6 cellular contexts compared by ENCODE assay signal in the genomic region with DNA sequence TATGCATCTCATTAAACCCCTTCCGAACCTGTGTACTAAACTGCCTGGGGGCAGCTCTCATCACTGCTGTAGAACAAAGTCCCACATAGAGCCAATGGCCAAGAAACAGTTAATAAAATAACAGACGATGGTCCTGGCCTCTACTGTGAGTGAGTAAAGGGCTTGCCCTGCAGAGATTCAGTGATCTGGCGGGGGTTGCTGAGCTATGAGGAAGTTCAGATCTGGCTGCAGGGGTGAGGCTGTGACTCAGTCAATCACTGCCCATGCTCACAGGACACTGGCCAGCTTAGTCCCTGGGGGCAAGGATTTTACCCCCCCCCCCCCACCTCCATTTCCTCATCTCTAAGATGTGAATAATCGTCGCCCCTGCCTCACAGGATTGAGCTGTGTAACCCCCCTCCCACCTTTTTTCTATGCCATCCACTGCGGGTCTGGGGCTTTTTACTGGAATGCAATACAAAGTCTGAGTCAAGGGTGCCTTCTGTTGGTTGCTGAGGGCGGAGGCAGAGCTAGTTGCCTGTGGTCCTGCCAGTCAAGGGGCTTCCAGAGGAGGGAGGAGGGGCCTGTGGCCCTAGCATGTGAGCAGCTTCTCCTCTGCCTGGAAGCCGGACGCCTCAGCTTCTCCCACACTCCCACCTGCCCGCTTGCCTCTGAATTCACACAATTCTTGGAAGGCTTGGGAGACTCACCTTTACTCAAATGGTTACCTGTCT. TPM values are rescaled to one million over a fixed set of nuclear protein-coding genes. Genes with fewer than 3 reads are reported as not detected.
A peak's percentile ranks its signal among the peaks of the same experiment; 100 is the strongest.
DNase-seq lines count a peak whose midpoint lies in the region; ATAC-seq, FAIRE-seq and TF ChIP-seq lines count a peak whose summit lies in the region.
"Not testable (repeated sequence)": the region's sequence is repeated elsewhere in the genome, so short reads cannot be mapped to it uniquely, and the experiment has no call there.

No MANE protein-coding gene starts in this region.

- H3K4me3 ChIP-seq in IMR-90 (ENCODE audit: insufficient read depth, low read depth, low read length); GM12878; lower lobe of right lung; upper lobe of right lung: not testable (repeated sequence)

- H3K4me3 Mint-ChIP-seq in activated B cell treated with CpG ODN at 0.5 μM for 24 hours, result not testable (repeated sequence)

- not testable (repeated sequence) for H2AK9ac ChIP-seq in IMR-90 (replicated peaks; ENCODE audit: low read depth, low read length, poor library complexity)

- not testable (repeated sequence) for H3K79me1 ChIP-seq in IMR-90 (ENCODE audit: low read depth in 1 of 2, low read length in 2 of 2)

- H4K20me1 ChIP-seq in IMR-90 (ENCODE audit: insufficient read depth, low read length); GM12878 (ENCODE audit: control insufficient read depth, insufficient read depth): not testable (repeated sequence)

- SMC1A ChIA-PET in GM12878 (lab: Charles Lee; ENCODE audit: uncharacterized antibody, unreplicated experiment), result not testable (repeated sequence)

- not testable (repeated sequence) for H3K27me3 Mint-ChIP-seq in activated B cell treated with CpG ODN at 0.5 μM for 24 hours

- ATAC-seq in IMR-90 (ENCODE audit: low read depth) (peak; percentile 69), activated B cell treated with CpG ODN at 0.5 μM for 24 hours (ENCODE audit: low read depth) (peak; percentile 62), GM12878 (peak; percentile 49), lower lobe of right lung (peak; percentile 30 to 32), omental fat pad (ENCODE audit: low FRiP score) (peak; percentile 73), upper lobe of right lung (peak; percentile 37)

- not testable (repeated sequence) for H3K27me3 ChIP-seq in IMR-90 (ENCODE audit: control insufficient read depth, insufficient read depth, low read length); GM12878 (replicated peaks in 1 of 2; ENCODE audit: control insufficient read depth in 2 of 2, insufficient read depth in 2 of 2, low read length in 1 of 2); lower lobe of right lung (ENCODE audit: low read depth); upper lobe of right lung

- intact Hi-C loops in IMR-90 (cut with micrococcal nuclease); activated B cell treated with CpG ODN at 0.5 μM for 24 hours (cut with micrococcal nuclease); GM12878 (cut with micrococcal nuclease; ENCODE audit: unreplicated experiment); lower lobe of right lung (cut with DNase I); upper lobe of right lung (cut with DNase I): not testable (repeated sequence)

- WGBS in IMR-90 (ENCODE audit: extremely low coverage in 2 of 2, insufficient read length in 1 of 2), 2 experiments, result no CpG with 5 or more reads among the region's 10 CpGs
- WGBS in GM12878 (ENCODE audit: insufficient coverage, insufficient replicate concordance, low lambda C conversion rate, missing lambda C conversion rate), result no CpG with 5 or more reads among the region's 10 CpGs

- not testable (repeated sequence) for H2AFZ ChIP-seq in IMR-90 (replicated peaks; ENCODE audit: low read length, poor library complexity); GM12878 (ENCODE audit: control insufficient read depth, low read depth, low read length)

- H3K9ac ChIP-seq in IMR-90 (ENCODE audit: low read depth, low read length); GM12878 (ENCODE audit: control insufficient read depth, insufficient read depth, low read length): not testable (repeated sequence)

- POLR2A ChIA-PET in IMR-90 (lab: Charles Lee; ENCODE audit: unreplicated experiment); activated B cell treated with CpG ODN at 0.5 μM for 24 hours (lab: Charles Lee); GM12878 (lab: Charles Lee): not testable (repeated sequence)

- H3K79me2 ChIP-seq in GM12878 (ENCODE audit: control insufficient read depth, insufficient read depth, low read length), result not testable (repeated sequence)

- H4K91ac ChIP-seq in IMR-90 (ENCODE audit: insufficient read depth, low read depth, low read length), result not testable (repeated sequence)

- not testable (repeated sequence) for H3K56ac ChIP-seq in IMR-90 (ENCODE audit: extremely low read depth, insufficient read depth, low read length)

- TF ChIP-seq RAD21 in IMR-90 (IDR thresholded peaks at IDR 0.05; ENCODE audit: low read length); GM12878 (IDR thresholded peaks at IDR 0.05; ENCODE audit: insufficient read depth, low read depth, low read length): not testable (repeated sequence)

- not testable (repeated sequence) for H3K9me1 ChIP-seq in IMR-90 (ENCODE audit: insufficient read depth, low read length)

- not testable (repeated sequence) for H3K9me3 Mint-ChIP-seq in activated B cell treated with CpG ODN at 0.5 μM for 24 hours

- dilution Hi-C loops in IMR-90 (cut with HindIII; ENCODE audit: low sequenced_read_pairs, unreplicated experiment), result not testable (repeated sequence)

- not testable (repeated sequence) for H2BK20ac ChIP-seq in IMR-90 (ENCODE audit: low read depth, low read length)

- H3K4me2 ChIP-seq in IMR-90 (ENCODE audit: low read depth, low read length); GM12878 (ENCODE audit: control insufficient read depth, insufficient read depth): not testable (repeated sequence)

- not testable (repeated sequence) for H4K8ac ChIP-seq in IMR-90 (ENCODE audit: low read depth in 2 of 2, low read length in 2 of 2)

- not testable (repeated sequence) for BruUV-seq in IMR-90 (replicated peaks; lab: Mats Ljungman, UMichigan); GM12878 (replicated peaks; lab: Mats Ljungman, UMichigan)

- TF ChIP-seq CTCF in IMR-90 (conservative IDR thresholded peaks at IDR 0.05; ENCODE audit: low read depth, low read length); activated B cell treated with CpG ODN at 0.5 μM for 24 hours (IDR thresholded peaks at IDR 0.05); GM12878 (IDR thresholded peaks at IDR 0.05 in 2 of 3, conservative IDR thresholded peaks at IDR 0.05 in 1 of 3; ENCODE audit: control insufficient read depth in 2 of 3, extremely low read depth in 1 of 3, insufficient read depth in 1 of 3, low read depth in 3 of 3, low read length in 3 of 3); lower lobe of right lung (IDR thresholded peaks at IDR 0.05); omental fat pad (IDR thresholded peaks at IDR 0.05); upper lobe of right lung (IDR thresholded peaks at IDR 0.05): not testable (repeated sequence)

- H3K4ac ChIP-seq in IMR-90 (ENCODE audit: low read depth, low read length), result not testable (repeated sequence)

- not testable (repeated sequence) for DNase-seq in IMR-90; activated B cell treated with CpG ODN at 0.5 μM for 24 hours; GM12878 (ENCODE audit: low read depth, low spot score); lower lobe of right lung; omental fat pad (ENCODE audit: low spot score); upper lobe of right lung

- H3K36me3 ChIP-seq in IMR-90 (ENCODE audit: control insufficient read depth, insufficient read depth, low read length); GM12878 (ENCODE audit: control insufficient read depth in 2 of 2, insufficient read depth in 2 of 2, low read length in 1 of 2); lower lobe of right lung; upper lobe of right lung: not testable (repeated sequence)

- TF ChIP-seq POLR2A in IMR-90 (IDR thresholded peaks at IDR 0.05; ENCODE audit: low read depth, low read length); GM12878 (IDR thresholded peaks at IDR 0.05; ENCODE audit: low read depth, low read length): not testable (repeated sequence)

- not testable (repeated sequence) for H2AK5ac ChIP-seq in IMR-90 (ENCODE audit: low read depth, low read length)

- H3K27ac Mint-ChIP-seq in activated B cell treated with CpG ODN at 0.5 μM for 24 hours, result not testable (repeated sequence)

- not testable (repeated sequence) for H3K14ac ChIP-seq in IMR-90 (replicated peaks; ENCODE audit: low read depth, low read length)

- not testable (repeated sequence) for H2BK5ac ChIP-seq in IMR-90 (ENCODE audit: low read depth, low read length, poor library complexity, severe bottlenecking)

- H3K27ac ChIP-seq in IMR-90 (ENCODE audit: insufficient read depth, low read length); GM12878 (ENCODE audit: control insufficient read depth, insufficient read depth); lower lobe of right lung; upper lobe of right lung: not testable (repeated sequence)

- CTCF ChIA-PET in IMR-90 (lab: Yijun Ruan, JAX); activated B cell treated with CpG ODN at 0.5 μM for 24 hours (lab: Charles Lee); GM12878 (lab: Yijun Ruan, JAX): not testable (repeated sequence)

- H3K4me1 ChIP-seq in IMR-90 (ENCODE audit: control insufficient read depth, insufficient read depth, low read length); GM12878 (ENCODE audit: control insufficient read depth, insufficient read depth, low read length); lower lobe of right lung; upper lobe of right lung: not testable (repeated sequence)

- not testable (repeated sequence) for H3K4me1 Mint-ChIP-seq in activated B cell treated with CpG ODN at 0.5 μM for 24 hours

- not testable (repeated sequence) for H4K5ac ChIP-seq in IMR-90 (ENCODE audit: low read depth, low read length)

- not testable (repeated sequence) for H3K23ac ChIP-seq in IMR-90 (ENCODE audit: low read depth, low read length)

- RAD21 ChIA-PET in GM12878 (lab: Charles Lee; ENCODE audit: unreplicated experiment), result not testable (repeated sequence)

- not testable (repeated sequence) for FAIRE-seq in GM12878 (lab: Jason Lieb, UNC)

- not testable (repeated sequence) for H2BK120ac ChIP-seq in IMR-90 (ENCODE audit: low read depth, low read length)

- not testable (repeated sequence) for H2BK15ac ChIP-seq in IMR-90 (ENCODE audit: low read depth, low read length)

- not testable (repeated sequence) for H3K18ac ChIP-seq in IMR-90 (ENCODE audit: low read depth, low read length)

- not testable (repeated sequence) for H3K9me3 ChIP-seq in IMR-90 (ENCODE audit: control insufficient read depth, insufficient read depth, low read length); GM12878 (replicated peaks; ENCODE audit: control insufficient read depth, insufficient read depth, low read length); lower lobe of right lung; upper lobe of right lung

- not testable (repeated sequence) for H3K36me3 Mint-ChIP-seq in activated B cell treated with CpG ODN at 0.5 μM for 24 hours (ENCODE audit: low read depth)

- not testable (repeated sequence) for TF ChIP-seq EP300 in GM12878 (IDR thresholded peaks at IDR 0.05; ENCODE audit: borderline replicate concordance in 1 of 2, control insufficient read depth in 1 of 2, low read depth in 2 of 2, low read length in 2 of 2)

- in situ Hi-C loops in IMR-90 (cut with MboI; ENCODE audit: low sequenced_read_pairs); GM12878 (cut with MboI): not testable (repeated sequence)

RNA-seq across cellular contexts. Expression of gene SULT1A4, which starts 8.1 kb away (rescaled TPM):
- total RNA-seq in IMR-90 (2012; rRNA removed) (0.28 and 1.1 TPM in 2 replicates), activated B cell treated with CpG ODN at 0.5 μM for 24 hours (2.1 and 4.3 TPM in 2 replicates), GM12878 (2014; rRNA removed) (not detected in 2 replicates), GM12878 (2014; rRNA removed; fragmentation: Illumina TruSeq; extraction: Trizol) (0.28 and 0.72 TPM in 2 replicates), GM12878 (2021) (0.35 and 1.3 TPM in 2 replicates), lower lobe of right lung (20.7 TPM), omental fat pad (10 to 100 TPM; 10.4 to 43.5 (median 27.6) TPM), upper lobe of right lung (20.0 TPM)
- polyA plus RNA-seq in IMR-90 (2012; rRNA removed) (2.4 and 2.5 TPM in 2 replicates), GM12878 (2011; rRNA removed) (0.16 and 0.22 TPM in 2 replicates), GM12878 (2014; fragmentation: Illumina TruSeq; extraction: Trizol) (0.63 TPM in 1 of 2 replicates, not detected in the other), GM12878 (2014; fragmentation: Nextera tagmentation; extraction: Ambion mirVana) (under 1 TPM; 0.13 to 0.23 TPM), GM12878 (2014; rRNA removed) (0.72 TPM in 1 of 2 replicates, not detected in the other), GM12878 (2016; fragmentation: Nextera tagmentation; extraction: Ambion mirVana) (under 1 TPM in 1 of 2 experiments, not detected in 1; 0.29 TPM)
- 0.65 TPM in 1 of 2 replicates, not detected in the other for polyA plus RNA-seq in IMR-90 (2012; cell fraction: cytosol; rRNA removed)
- polyA plus RNA-seq in IMR-90 (2012; cell fraction: nucleus; rRNA removed; ENCODE audit: low replicate concordance), result 7.1 and 8.9 TPM in 2 replicates
- 0.96 and 1.1 TPM in 2 replicates for total RNA-seq in GM12878 (2013; cell fraction: nucleolus; rRNA removed)
- 0.85 TPM for polyA plus RNA-seq in GM12878 (2011; ENCODE audit: low read depth)
- 0.09 and 0.33 TPM in 2 replicates for polyA plus RNA-seq in GM12878 (2011; cell fraction: cytosol; rRNA removed)
- polyA plus RNA-seq in GM12878 (2011; cell fraction: nucleus; rRNA removed), result 2.5 and 3.9 TPM in 2 replicates
- polyA plus RNA-seq in GM12878 (2012), result 0.42 and 0.46 TPM in 2 replicates
- 0.46 TPM in 1 of 2 replicates, not detected in the other for polyA minus RNA-seq in GM12878 (2011; rRNA and poly(A)+ RNA removed)
- polyA minus RNA-seq in GM12878 (2011; cell fraction: cytosol; rRNA and poly(A)+ RNA removed), result not detected in 2 replicates
- 0.85 and 3.2 TPM in 2 replicates for polyA minus RNA-seq in GM12878 (2011; cell fraction: nucleus; rRNA and poly(A)+ RNA removed)

RNA-seq across cellular contexts. Expression of gene SLX1B, which starts 13.5 kb away (rescaled TPM):
- total RNA-seq in IMR-90 (2012; rRNA removed) (8.3 and 9.3 TPM in 2 replicates), activated B cell treated with CpG ODN at 0.5 μM for 24 hours (51.2 and 60.4 TPM in 2 replicates), GM12878 (2014; rRNA removed) (11.2 and 14.7 TPM in 2 replicates), GM12878 (2014; rRNA removed; fragmentation: Illumina TruSeq; extraction: Trizol) (15.9 and 19.6 TPM in 2 replicates), GM12878 (2021) (2.8 and 34.0 TPM in 2 replicates), lower lobe of right lung (31.7 TPM), omental fat pad (10 to 100 TPM; 13.1 to 26.6 (median 15.8) TPM), upper lobe of right lung (12.0 TPM)
- polyA plus RNA-seq in IMR-90 (2012; rRNA removed) (15.8 and 19.6 TPM in 2 replicates), GM12878 (2011; rRNA removed) (1.7 and 14.4 TPM in 2 replicates), GM12878 (2014; fragmentation: Illumina TruSeq; extraction: Trizol) (4.0 and 6.9 TPM in 2 replicates), GM12878 (2014; fragmentation: Nextera tagmentation; extraction: Ambion mirVana) (1 to 10 TPM; 1.6 to 5.5 TPM), GM12878 (2014; rRNA removed) (14.1 and 24.1 TPM in 2 replicates), GM12878 (2016; fragmentation: Nextera tagmentation; extraction: Ambion mirVana) (10 to 100 TPM in 1 of 2 experiments, 1 to 10 TPM in 1; 6.0 to 20.3 TPM)
- polyA plus RNA-seq in IMR-90 (2012; cell fraction: cytosol; rRNA removed), result 13.2 and 33.9 TPM in 2 replicates
- 32.4 and 93.2 TPM in 2 replicates for polyA plus RNA-seq in IMR-90 (2012; cell fraction: nucleus; rRNA removed; ENCODE audit: low replicate concordance)
- total RNA-seq in GM12878 (2013; cell fraction: nucleolus; rRNA removed), result 12.0 and 15.8 TPM in 2 replicates
- 3.1 TPM for polyA plus RNA-seq in GM12878 (2011; ENCODE audit: low read depth)
- 14.1 and 24.5 TPM in 2 replicates for polyA plus RNA-seq in GM12878 (2011; cell fraction: cytosol; rRNA removed)
- 40.8 and 53.1 TPM in 2 replicates for polyA plus RNA-seq in GM12878 (2011; cell fraction: nucleus; rRNA removed)
- 0.38 and 0.74 TPM in 2 replicates for polyA plus RNA-seq in GM12878 (2012)
- polyA minus RNA-seq in GM12878 (2011; rRNA and poly(A)+ RNA removed), result 4.2 and 5.3 TPM in 2 replicates
- 11.4 and 11.5 TPM in 2 replicates for polyA minus RNA-seq in GM12878 (2011; cell fraction: cytosol; rRNA and poly(A)+ RNA removed)
- polyA minus RNA-seq in GM12878 (2011; cell fraction: nucleus; rRNA and poly(A)+ RNA removed), result 4.8 and 10.5 TPM in 2 replicates

RNA-seq across cellular contexts. Expression of gene BOLA2, which starts 13.7 kb away (rescaled TPM):
- total RNA-seq in IMR-90 (2012; rRNA removed), result 7.2 and 11.9 TPM in 2 replicates
- 32.1 and 38.0 TPM in 2 replicates for polyA plus RNA-seq in IMR-90 (2012; rRNA removed)
- 12.2 and 27.2 TPM in 2 replicates for polyA plus RNA-seq in IMR-90 (2012; cell fraction: cytosol; rRNA removed)
- polyA plus RNA-seq in IMR-90 (2012; cell fraction: nucleus; rRNA removed; ENCODE audit: low replicate concordance), result 4.1 and 6.6 TPM in 2 replicates
- 15.1 and 19.5 TPM in 2 replicates for total RNA-seq in activated B cell treated with CpG ODN at 0.5 μM for 24 hours
- total RNA-seq in GM12878 (2013; cell fraction: nucleolus; rRNA removed), result 65.2 and 70.1 TPM in 2 replicates
- 56.1 and 58.3 TPM in 2 replicates for total RNA-seq in GM12878 (2014; rRNA removed)
- total RNA-seq in GM12878 (2014; rRNA removed; fragmentation: Illumina TruSeq; extraction: Trizol), result 12.7 and 14.1 TPM in 2 replicates
- total RNA-seq in GM12878 (2021), result 3.4 and 5.5 TPM in 2 replicates
- 2.5 TPM for polyA plus RNA-seq in GM12878 (2011; ENCODE audit: low read depth)
- polyA plus RNA-seq in GM12878 (2011; rRNA removed), result 12.8 and 15.9 TPM in 2 replicates
- polyA plus RNA-seq in GM12878 (2011; cell fraction: cytosol; rRNA removed), result 35.6 and 49.2 TPM in 2 replicates
- 12.7 and 18.0 TPM in 2 replicates for polyA plus RNA-seq in GM12878 (2011; cell fraction: nucleus; rRNA removed)
- polyA plus RNA-seq in GM12878 (2012), result 15.3 and 21.7 TPM in 2 replicates
- polyA plus RNA-seq in GM12878 (2014; fragmentation: Illumina TruSeq; extraction: Trizol), result 8.0 and 9.8 TPM in 2 replicates
- 10 to 100 TPM; 19.6 to 22.8 TPM for polyA plus RNA-seq in GM12878 (2014; fragmentation: Nextera tagmentation; extraction: Ambion mirVana)
- polyA plus RNA-seq in GM12878 (2014; rRNA removed), result 56.7 and 75.2 TPM in 2 replicates
- 10 to 100 TPM; 19.0 to 19.3 TPM for polyA plus RNA-seq in GM12878 (2016; fragmentation: Nextera tagmentation; extraction: Ambion mirVana)
- 7.2 and 11.7 TPM in 2 replicates for polyA minus RNA-seq in GM12878 (2011; rRNA and poly(A)+ RNA removed)
- polyA minus RNA-seq in GM12878 (2011; cell fraction: cytosol; rRNA and poly(A)+ RNA removed), result 1.9 and 3.1 TPM in 2 replicates
- 6.5 and 12.2 TPM in 2 replicates for polyA minus RNA-seq in GM12878 (2011; cell fraction: nucleus; rRNA and poly(A)+ RNA removed)
- total RNA-seq in lower lobe of right lung, result 4.4 TPM
- total RNA-seq in omental fat pad, result 10 to 100 TPM in 3 of 4 donors, 1 to 10 TPM in 1; 6.2 to 22.2 (median 12.9) TPM
- total RNA-seq in upper lobe of right lung, result 4.3 TPM

RNA-seq across cellular contexts. Expression of gene NPIPB12, which starts 38.4 kb away (rescaled TPM):
- total RNA-seq in IMR-90 (2012; rRNA removed) (3.9 and 5.6 TPM in 2 replicates), activated B cell treated with CpG ODN at 0.5 μM for 24 hours (125 and 158 TPM in 2 replicates), GM12878 (2014; rRNA removed) (5.8 and 9.0 TPM in 2 replicates), GM12878 (2014; rRNA removed; fragmentation: Illumina TruSeq; extraction: Trizol) (14.6 and 21.0 TPM in 2 replicates), GM12878 (2021) (26.4 and 32.4 TPM in 2 replicates), lower lobe of right lung (53.1 TPM), omental fat pad (100 to 1,000 TPM in 2 of 4 donors, 10 to 100 TPM in 2; 37.7 to 155 (median 86.1) TPM), upper lobe of right lung (69.2 TPM)
- polyA plus RNA-seq in IMR-90 (2012; rRNA removed) (15.0 and 18.0 TPM in 2 replicates), GM12878 (2011; rRNA removed) (19.8 and 30.0 TPM in 2 replicates), GM12878 (2014; fragmentation: Illumina TruSeq; extraction: Trizol) (36.5 and 52.5 TPM in 2 replicates), GM12878 (2014; fragmentation: Nextera tagmentation; extraction: Ambion mirVana) (1 to 10 TPM; 1.4 to 6.2 TPM), GM12878 (2014; rRNA removed) (28.7 and 41.3 TPM in 2 replicates), GM12878 (2016; fragmentation: Nextera tagmentation; extraction: Ambion mirVana) (10 to 100 TPM; 23.4 to 24.2 TPM)
- polyA plus RNA-seq in IMR-90 (2012; cell fraction: cytosol; rRNA removed), result 5.2 and 9.1 TPM in 2 replicates
- polyA plus RNA-seq in IMR-90 (2012; cell fraction: nucleus; rRNA removed; ENCODE audit: low replicate concordance), result 128 and 151 TPM in 2 replicates
- 485 and 544 TPM in 2 replicates for total RNA-seq in GM12878 (2013; cell fraction: nucleolus; rRNA removed)
- polyA plus RNA-seq in GM12878 (2011; ENCODE audit: low read depth), result 26.6 TPM
- 12.2 and 14.9 TPM in 2 replicates for polyA plus RNA-seq in GM12878 (2011; cell fraction: cytosol; rRNA removed)
- polyA plus RNA-seq in GM12878 (2011; cell fraction: nucleus; rRNA removed), result 90.4 and 126 TPM in 2 replicates
- polyA plus RNA-seq in GM12878 (2012), result 35.4 and 44.7 TPM in 2 replicates
- 72.9 and 134 TPM in 2 replicates for polyA minus RNA-seq in GM12878 (2011; rRNA and poly(A)+ RNA removed)
- polyA minus RNA-seq in GM12878 (2011; cell fraction: cytosol; rRNA and poly(A)+ RNA removed), result 12.5 and 19.2 TPM in 2 replicates
- polyA minus RNA-seq in GM12878 (2011; cell fraction: nucleus; rRNA and poly(A)+ RNA removed), result 55.5 and 101 TPM in 2 replicates
